ENCODE assay signal across 23 cellular contexts in genomic region chr2:4533806-4534205, GRCh38.
DNase-seq lines count a peak whose midpoint lies in the region; ATAC-seq, FAIRE-seq and TF ChIP-seq lines count a peak whose summit lies in the region.
"Had no signal": no experiment of that assay in that cellular context is flagged by ENCODE, and none has a peak within 500 bp of the region (broad histone marks: within the 10 kb centered on the region; RNA-seq: fewer than 3 reads in every experiment).

No MANE protein-coding gene starts in this region.

- no peaks in the 10 kb centered on the region for H3K4me1 ChIP-seq in endothelial cell of umbilical vein (ENCODE audit: control insufficient read depth, extremely low read depth, insufficient read depth, low read length)
- H3K4me1 ChIP-seq: HAP-1 had no signal

- H3K9me1 ChIP-seq in endothelial cell of umbilical vein (replicated peaks; ENCODE audit: control insufficient read depth, extremely low read depth, insufficient read depth, low read length) = no peaks in the 10 kb centered on the region

- no peaks in the 10 kb centered on the region for H3K36me3 Mint-ChIP-seq in glutamatergic neuron (ENCODE audit: unreplicated experiment)

- H3K27ac ChIP-seq in endothelial cell of umbilical vein (ENCODE audit: insufficient read depth, low read depth, low read length) = no peak overlapping the region
- H3K27ac ChIP-seq: SK-N-MC had no signal

- in situ Hi-C loops in GM13977 (cut with MboI; ENCODE audit: low pct_unique_long_range_greater_than_20kb, low sequenced_read_pairs, unreplicated experiment) = no loop called here

- H3K4me3 ChIP-seq in endothelial cell of umbilical vein (replicated peaks in 1 of 3; ENCODE audit: insufficient read depth in 1 of 3, low read depth in 1 of 3, low read length in 3 of 3) = no peak overlapping the region
- H3K4me3 ChIP-seq: HAP-1, SK-N-MC had no signal

- H3K9me3 ChIP-seq in endothelial cell of umbilical vein (replicated peaks; ENCODE audit: control insufficient read depth, insufficient read depth, low read length) = no peaks in the 10 kb centered on the region
- H3K9me3 ChIP-seq: HAP-1 had no signal

- peaks cover 6% of the 10 kb centered on the region for H3K4me1 Mint-ChIP-seq in glutamatergic neuron (ENCODE audit: low read depth, unreplicated experiment)

- H3K4me3 Mint-ChIP-seq in glutamatergic neuron (ENCODE audit: unreplicated experiment) = no peak overlapping the region
- H3K4me3 Mint-ChIP-seq: HFFc6 had no signal

- dilution Hi-C loops in endothelial cell of umbilical vein (cut with MboI; ENCODE audit: extremely low pct_ligation_motif_present, low sequenced_read_pairs) = no loop called here

- POLR2A ChIA-PET in endothelial cell of umbilical vein (lab: Charles Lee) = no interaction called here

- ATAC-seq in GM18868 (IDR thresholded peaks at IDR 0.05; ENCODE audit: unreplicated experiment) (peak; percentile 83), HG02852 (IDR thresholded peaks at IDR 0.05; ENCODE audit: unreplicated experiment) (peak; percentile 59)
- ATAC-seq: HepG2 had no signal

- no peaks in the 10 kb centered on the region for H3K27me3 Mint-ChIP-seq in glutamatergic neuron (ENCODE audit: unreplicated experiment)

- H3K9me3 Mint-ChIP-seq in glutamatergic neuron (ENCODE audit: unreplicated experiment) = no peaks in the 10 kb centered on the region

- CTCF ChIA-PET in endothelial cell of umbilical vein (lab: Charles Lee) = interaction anchor here (0.8 to 0.9 kb wide), 3 partner anchors 9 to 15 kb away, joined by 3 to 4 read pairs (median 3); no protein-coding TSS in a partner anchor

- no peak overlapping the region for H3K9ac ChIP-seq in endothelial cell of umbilical vein (replicated peaks; ENCODE audit: extremely low read depth, insufficient read depth, low read length)

- no peak for TF ChIP-seq POLR2A in endothelial cell of umbilical vein (IDR thresholded peaks at IDR 0.05; ENCODE audit: low read depth, low read length)

- FAIRE-seq in endothelial cell of umbilical vein (lab: Jason Lieb, UNC) = peak; percentile 59
- FAIRE-seq: HepG2 had no signal

- no peak overlapping the region for H2AFZ ChIP-seq in endothelial cell of umbilical vein (ENCODE audit: low read depth, low read length)

- no peaks in the 10 kb centered on the region for H3K27me3 ChIP-seq in endothelial cell of umbilical vein (ENCODE audit: control insufficient read depth in 2 of 2, insufficient read depth in 2 of 2, low read length in 2 of 2)

- intact Hi-C loops in endothelial cell of umbilical vein (cut with micrococcal nuclease) = no loop called here

- DNase-seq in MV-4-11 (lab: John Stamatoyannopoulos, UW) (peak; percentile 4), endothelial cell of umbilical vein (ENCODE audit: low read depth, low spot score) (no peak), glutamatergic neuron (no peak), GM13977 (ENCODE audit: low spot score) (no peak), NCI-H2029 treated with DMSO at 0.1 percent for 48 hours (lab: John Stamatoyannopoulos, UW) (no peak), NCI-H2029 (lab: John Stamatoyannopoulos, UW) (no peak)
- DNase-seq: DMS153; DND-41; GOT3; HFFc6; Karpas-422; NCI-H1048; NCI-H1694; NCI-H2081 treated with DMSO at 0.1 percent for 48 hours; NCI-H524; NCI-H748 treated with DMSO at 0.1 percent for 48 hours; NK-92 treated with Interleukin-12 subunit alpha and Interleukin-12 subunit beta, amount 100 ng/mL, for 24 hours; SIG-M5 had no signal

- TF ChIP-seq CTCF in endothelial cell of umbilical vein (IDR thresholded peaks at IDR 0.05; ENCODE audit: extremely low read depth in 1 of 2, insufficient read depth in 1 of 2, low read depth in 1 of 2, low read length in 2 of 2) = no peak
- TF ChIP-seq CTCF in glutamatergic neuron (IDR thresholded peaks at IDR 0.05; ENCODE audit: partially characterized antibody, unreplicated experiment) = no peak
- TF ChIP-seq CTCF in GM13977 (IDR thresholded peaks at IDR 0.05; ENCODE audit: extremely low read depth, insufficient read depth, missing control alignments) = no peak

- no peaks in the 10 kb centered on the region for H3K79me2 ChIP-seq in endothelial cell of umbilical vein (ENCODE audit: control insufficient read depth, insufficient read depth, low read length)

- no TSS peak for BruUV-seq in endothelial cell of umbilical vein (replicated peaks; lab: Mats Ljungman, UMichigan)

- H3K4me2 ChIP-seq in endothelial cell of umbilical vein (ENCODE audit: insufficient read depth, low read length) = no peak overlapping the region

- no peaks in the 10 kb centered on the region for H3K36me3 ChIP-seq in endothelial cell of umbilical vein (ENCODE audit: control insufficient read depth in 2 of 2, extremely low read depth in 1 of 2, insufficient read depth in 2 of 2, low read length in 2 of 2)
- H3K36me3 ChIP-seq: HAP-1 had no signal

- H4K20me1 ChIP-seq in endothelial cell of umbilical vein (replicated peaks; ENCODE audit: control insufficient read depth, extremely low read depth, insufficient read depth, low read length) = no peaks in the 10 kb centered on the region

- no peak overlapping the region for H3K27ac Mint-ChIP-seq in glutamatergic neuron (ENCODE audit: unreplicated experiment)
- H3K27ac Mint-ChIP-seq: HFFc6 had no signal

TF ChIP-seq in endothelial cell of umbilical vein, 7 proteins besides CTCF, POLR2A, EP300 and RAD21:
- TF ChIP-seq JUN (IDR thresholded peaks at IDR 0.05; ENCODE audit: borderline replicate concordance, insufficient read depth, insufficient read length, low read depth) (no peak), MAX (IDR thresholded peaks at IDR 0.05; ENCODE audit: insufficient read depth, insufficient read length) (no peak), EZH2 (IDR thresholded peaks at IDR 0.05; ENCODE audit: borderline replicate concordance, low read depth, low read length, severe bottlenecking) (no peak), FOS (IDR thresholded peaks at IDR 0.05; ENCODE audit: borderline replicate concordance, insufficient read depth, low read length) (no peak), GATA2 (IDR thresholded peaks at IDR 0.05; ENCODE audit: insufficient read depth, insufficient read length, low read depth, low read length) (no peak), MYC (IDR thresholded peaks at IDR 0.05; ENCODE audit: low read depth, low read length) (no peak)
